Comparison of ENCODE assay signal across 9 cellular contexts in the genomic region with DNA sequence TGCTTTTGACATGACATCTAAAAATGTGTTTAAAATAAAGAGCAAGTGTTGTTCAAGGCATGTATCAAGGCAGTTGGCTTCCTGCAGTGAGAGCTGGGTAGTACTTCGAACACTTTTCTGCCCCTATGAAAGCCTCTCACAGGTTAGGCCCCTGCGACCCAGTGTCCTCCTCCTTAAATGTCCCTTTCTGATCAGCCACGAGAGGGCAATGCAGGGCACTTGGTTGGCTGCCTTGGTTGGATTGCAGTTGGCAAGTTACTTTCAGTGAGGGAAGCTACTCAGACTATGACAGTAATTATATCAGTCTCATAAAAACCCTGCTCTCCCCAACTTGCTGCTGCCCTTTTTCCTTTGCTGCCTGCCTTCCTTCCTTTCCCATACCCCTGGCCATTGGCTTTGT.
DNase-seq lines count a peak whose midpoint lies in the region; ATAC-seq and TF ChIP-seq lines count a peak whose summit lies in the region.
"Had no signal": no experiment of that assay in that cellular context is flagged by ENCODE, and none has a peak within 500 bp of the region (broad histone marks: within the 10 kb centered on the region; RNA-seq: fewer than 3 reads in every experiment).

No MANE protein-coding gene starts in this region.

- TF ChIP-seq EP300 in ovary (IDR thresholded peaks at IDR 0.05): no peak

- H3K27ac ChIP-seq in adrenal gland (no peak overlapping the region), right lobe of liver (no peak overlapping the region), ovary (no peak overlapping the region)
- H3K27ac ChIP-seq: SJCRH30 had no signal

- TF ChIP-seq POLR2A in NB4 (IDR thresholded peaks at IDR 0.05; ENCODE audit: extremely low read depth, insufficient read length): no peak
- no peak for TF ChIP-seq POLR2A in adrenal gland (IDR thresholded peaks at IDR 0.05)
- no peak for TF ChIP-seq POLR2A in right lobe of liver (IDR thresholded peaks at IDR 0.05)
- no peak for TF ChIP-seq POLR2A in ovary (IDR thresholded peaks at IDR 0.05)

- ATAC-seq in right lobe of liver: peak; percentile 72 to 89 (median 86)
- ATAC-seq in effector memory CD8-positive, alpha-beta T cell (replicated peaks): no peak
- ATAC-seq in HG02763 (IDR thresholded peaks at IDR 0.05; ENCODE audit: unreplicated experiment): no peak

- H3K27me3 ChIP-seq in adrenal gland (no peaks in the 10 kb centered on the region), right lobe of liver (no peaks in the 10 kb centered on the region), ovary (no peaks in the 10 kb centered on the region)
- H3K27me3 ChIP-seq: SJCRH30 had no signal

- H3K36me3 ChIP-seq in adrenal gland (replicated peaks in 1 of 2) (no peaks in the 10 kb centered on the region), right lobe of liver (no peaks in the 10 kb centered on the region), ovary (no peaks in the 10 kb centered on the region)
- H3K36me3 ChIP-seq: SJCRH30 had no signal

- no peaks in the 10 kb centered on the region for H3K36me3 Mint-ChIP-seq in effector memory CD8-positive, alpha-beta T cell (ENCODE audit: insufficient read depth)

- CTCF ChIA-PET in GM10248 (lab: Yijun Ruan, JAX): interaction anchor here (1.1 to 1.6 kb wide), 3 partner anchors 9 to 30 kb away, joined by 3 read pairs; no protein-coding TSS in a partner anchor

- H3K4me3 Mint-ChIP-seq in effector memory CD8-positive, alpha-beta T cell: no peak overlapping the region

- H3K4me1 Mint-ChIP-seq in effector memory CD8-positive, alpha-beta T cell (ENCODE audit: low read depth in 2 of 2): no peaks in the 10 kb centered on the region

- DNase-seq in GM10248 (ENCODE audit: extremely low spot score) (no peak), NB4 (ENCODE audit: low read depth) (peak; percentile 46), adrenal gland (peak; percentile 17 to 69 (median 42)), right lobe of liver (peak in 2 of 3 donors; percentile 29 to 46), ovary (no peak)
- no peak for DNase-seq in effector memory CD8-positive, alpha-beta T cell
- no peak for DNase-seq in activated CD8-positive, alpha-beta memory T cell treated with anti-CD3 and anti-CD28 coated beads, Interleukin-2, amount 50 U/mL, for 4 hours

- H3K27me3 Mint-ChIP-seq in effector memory CD8-positive, alpha-beta T cell: no peaks in the 10 kb centered on the region

- H3K9me3 Mint-ChIP-seq in effector memory CD8-positive, alpha-beta T cell: peaks cover 5 to 18% of the 10 kb centered on the region in 2 donors

- H3K4me1 ChIP-seq in adrenal gland (replicated peaks in 1 of 2) (no peaks in the 10 kb centered on the region), right lobe of liver (no peaks in the 10 kb centered on the region), ovary (ENCODE audit: insufficient read depth) (no peaks in the 10 kb centered on the region)
- H3K4me1 ChIP-seq: SJCRH30 had no signal

- no peak overlapping the region for H3K4me3 ChIP-seq in NB4 (ENCODE audit: low read depth, low read length)
- H3K4me3 ChIP-seq in adrenal gland: no peak overlapping the region
- no peak overlapping the region for H3K4me3 ChIP-seq in right lobe of liver
- no peak overlapping the region for H3K4me3 ChIP-seq in ovary
- H3K4me3 ChIP-seq: SJCRH30 had no signal

- intact Hi-C loops in adrenal gland (cut with DNase I): no loop called here
- intact Hi-C loops in right lobe of liver (cut with DNase I): no loop called here
- intact Hi-C loops in ovary (cut with DNase I): no loop called here

- 33 to 40% (median 36%) methylated on average over 2 to 3 of the region's 3 CpGs for WGBS in adrenal gland, 4 donors
- WGBS in right lobe of liver (ENCODE audit: insufficient coverage, low coverage, low lambda C conversion rate, missing lambda C conversion rate): 6% methylated on average over 3 of the region's 3 CpGs
- 37 to 54% (median 44%) methylated on average over 3 of the region's 3 CpGs for WGBS in ovary, 3 donors

- H3K9me3 ChIP-seq in adrenal gland (replicated peaks in 1 of 3) (no peaks in the 10 kb centered on the region), right lobe of liver (no peaks in the 10 kb centered on the region), ovary (no peaks in the 10 kb centered on the region)
- H3K9me3 ChIP-seq: SJCRH30 had no signal

- POLR2A ChIA-PET in GM10248 (lab: Yijun Ruan, JAX): no interaction called here

- H3K27ac Mint-ChIP-seq in effector memory CD8-positive, alpha-beta T cell: no peak overlapping the region

- TF ChIP-seq CTCF in GM10248 (IDR thresholded peaks at IDR 0.05; ENCODE audit: control extremely low read depth, extremely low read depth, low read depth, missing control alignments): peak; percentile 30
- peak; percentile 54 for TF ChIP-seq CTCF in NB4 (IDR thresholded peaks at IDR 0.05; ENCODE audit: low read depth, low read length)
- TF ChIP-seq CTCF in adrenal gland (IDR thresholded peaks at IDR 0.05): peak; percentile 7 to 48 (median 32)
- peak; percentile 35 to 70 (median 58) for TF ChIP-seq CTCF in right lobe of liver (IDR thresholded peaks at IDR 0.05)
- TF ChIP-seq CTCF in ovary (IDR thresholded peaks at IDR 0.05): no peak

Comparison
In these comparisons a context has a peak if more than half of its experiments do, and no peak if none do; other contexts are left out.
1. DNase-seq: peak in NB4 (single experiment), adrenal gland (7 of 7) and right lobe of liver (2 of 3); none in GM10248 (single experiment), effector memory CD8-positive, alpha-beta T cell (0 of 3), ovary (0 of 5) and activated CD8-positive, alpha-beta memory T cell treated with anti-CD3 and anti-CD28 coated beads, Interleukin-2, amount 50 U/mL, for 4 hours (single experiment).
2. CTCF ChIP-seq: peak in GM10248 (single experiment), NB4 (single experiment), adrenal gland (6 of 6) and right lobe of liver (4 of 4); none in ovary (0 of 3).
3. ATAC-seq: peak in right lobe of liver (4 of 4); none in effector memory CD8-positive, alpha-beta T cell (single experiment) and HG02763 (single experiment).